In genomic region chr18:4453712-4454547, GRCh38 we compare ENCODE assay signal across 10 cellular contexts. TPM values are rescaled to one million over a fixed set of nuclear protein-coding genes. Genes with fewer than 3 reads are reported as not detected.
DNase-seq lines count a peak whose midpoint lies in the region; ATAC-seq and TF ChIP-seq lines count a peak whose summit lies in the region.
"Had no signal": no experiment of that assay in that cellular context is flagged by ENCODE, and none has a peak within 500 bp of the region (broad histone marks: within the 10 kb centered on the region; RNA-seq: fewer than 3 reads in every experiment).

No MANE protein-coding gene starts in this region.

- DNase-seq in GM23338 (ENCODE audit: low spot score) (peak; percentile 83), T1000 (lab: John Stamatoyannopoulos, UW) (peak; percentile 10), NAMALWA (ENCODE audit: low spot score) (no peak), erythroblast (lab: John Stamatoyannopoulos, UW) (no peak), NCI-H1436 treated with DMSO at 0.1 percent for 48 hours (lab: John Stamatoyannopoulos, UW) (no peak)

- H3K27ac Mint-ChIP-seq in GM23338: peak overlapping the region; percentile 77
- H3K27ac Mint-ChIP-seq: activated T-helper 2 cell treated with anti-CD3 and anti-CD28 coated beads, Interferon-gamma antibody, Interleukin-2, Interleukin-4, amounts not matched to agents 10 μg/mL and 5 μg/mL and 100 μg/mL, durations not matched to agents 14 hours and 24 hours and 36 hours; stimulated activated naive CD8-positive, alpha-beta T cell treated with anti-CD3 and anti-CD28 coated beads, Interleukin-15, Interleukin-2, amounts not matched to agents 100 ng/mL and 50 ng/mL, for 24 hours had no signal

- H3K4me2 ChIP-seq in GM23338: peak overlapping the region; percentile 93

- no peaks in the 10 kb centered on the region for H3K36me3 Mint-ChIP-seq in GM23338 (ENCODE audit: low read depth)

- TF ChIP-seq CTCF in GM23338 (conservative IDR thresholded peaks at IDR 0.05; ENCODE audit: low read depth in 2 of 2): peak; percentile 33 to 51

- H3K9me2 ChIP-seq in GM23338 (ENCODE audit: insufficient read depth): 0 out of 2 replicates have a peak, but pooled peaks cover 9% of the 10 kb centered on the region

- H3K9me3 ChIP-seq in iPS-20b (ENCODE audit: insufficient read depth, low read depth, low read length): no peaks in the 10 kb centered on the region
- H3K9me3 ChIP-seq in skeletal muscle tissue (ENCODE audit: control insufficient read depth in 3 of 3, low read length in 3 of 3): no peaks in the 10 kb centered on the region

- no peaks in the 10 kb centered on the region for H4K20me1 ChIP-seq in GM23338 (replicated peaks; ENCODE audit: insufficient read depth)

- peaks cover 16% of the 10 kb centered on the region for H3K27me3 Mint-ChIP-seq in GM23338 (ENCODE audit: insufficient read depth, low read depth, poor library complexity)

- H3K27ac ChIP-seq in GM23338 (ENCODE audit: low read depth) (no peak overlapping the region), iPS-20b (ENCODE audit: low read length) (no peak overlapping the region), skeletal muscle tissue (ENCODE audit: low read depth, low read length) (no peak overlapping the region)
- H3K27ac ChIP-seq: RWPE1 had no signal

- peaks cover 6% of the 10 kb centered on the region; the same call in 1 of the 2 replicates for H3F3A ChIP-seq in GM23338 (replicated peaks; ENCODE audit: low read depth)

- ATAC-seq in GM23338: peak; percentile 49

- peaks cover 44% of the 10 kb centered on the region for H3K4me1 Mint-ChIP-seq in GM23338

- H3K9ac ChIP-seq in iPS-20b (ENCODE audit: low read depth, low read length) (peak overlapping the region; percentile 82), skeletal muscle tissue (ENCODE audit: low read depth in 1 of 3, low read length in 3 of 3) (no peak overlapping the region)

- peak overlapping the region; percentile 89 for H3K4me3 Mint-ChIP-seq in GM23338
- H3K4me3 Mint-ChIP-seq: stimulated activated naive CD8-positive, alpha-beta T cell treated with anti-CD3 and anti-CD28 coated beads, Interleukin-15, Interleukin-2, amounts not matched to agents 100 ng/mL and 50 ng/mL, for 24 hours had no signal

- peaks cover 35% of the 10 kb centered on the region for H3K27me3 ChIP-seq in GM23338 (ENCODE audit: insufficient read depth)
- H3K27me3 ChIP-seq in iPS-20b (ENCODE audit: insufficient read depth, low read length): peaks cover 22% of the 10 kb centered on the region
- peaks cover 20 to 33% (median 20%) of the 10 kb centered on the region in 3 donors for H3K27me3 ChIP-seq in skeletal muscle tissue (ENCODE audit: control insufficient read depth in 3 of 3, insufficient read depth in 3 of 3, low read length in 3 of 3)

- H3K9me3 Mint-ChIP-seq in GM23338: no peaks in the 10 kb centered on the region
- H3K9me3 Mint-ChIP-seq: activated T-helper 2 cell treated with anti-CD3 and anti-CD28 coated beads, Interferon-gamma antibody, Interleukin-2, Interleukin-4, amounts not matched to agents 10 μg/mL and 5 μg/mL and 100 μg/mL, durations not matched to agents 14 hours and 24 hours and 36 hours had no signal

- H3K4me1 ChIP-seq in GM23338 (ENCODE audit: insufficient read depth) (peaks cover 56% of the 10 kb centered on the region), iPS-20b (ENCODE audit: insufficient read depth, low read length) (peaks cover 38% of the 10 kb centered on the region), skeletal muscle tissue (ENCODE audit: control insufficient read depth in 3 of 3, insufficient read depth in 3 of 3, low read length in 3 of 3) (peaks cover 4 to 10% (median 6%) of the 10 kb centered on the region in 3 donors)

- TF ChIP-seq POLR2A in erythroblast (IDR thresholded peaks at IDR 0.05; ENCODE audit: low read length): no peak

- peaks cover 37% of the 10 kb centered on the region for H3K79me2 ChIP-seq in GM23338 (replicated peaks; ENCODE audit: insufficient read depth)

- H3K4me3 ChIP-seq in GM23338: peak overlapping the region; percentile 92
- H3K4me3 ChIP-seq in iPS-20b (ENCODE audit: low read length): peak overlapping the region; percentile 95
- peak overlapping the region; percentile 12 to 54 (median 45) for H3K4me3 ChIP-seq in skeletal muscle tissue (ENCODE audit: low read length in 3 of 3)

- H3K36me3 ChIP-seq in GM23338 (ENCODE audit: insufficient read depth): no peaks in the 10 kb centered on the region
- H3K36me3 ChIP-seq in iPS-20b (ENCODE audit: insufficient read depth, low read depth, low read length): no peaks in the 10 kb centered on the region
- H3K36me3 ChIP-seq in skeletal muscle tissue (ENCODE audit: control insufficient read depth in 3 of 3, insufficient read depth in 3 of 3, low read length in 3 of 3): no peaks in the 10 kb centered on the region

- peak overlapping the region; percentile 64 for H2AFZ ChIP-seq in GM23338

TF ChIP-seq in GM23338, 12 proteins besides CTCF, POLR2A, EP300 and RAD21:
- TF ChIP-seq CREB1 (CRISPR knock-in tag; IDR thresholded peaks at IDR 0.05; ENCODE audit: low read depth) (no peak), ZNF462 (CRISPR knock-in tag; IDR thresholded peaks at IDR 0.05) (no peak), EZH2 (IDR thresholded peaks at IDR 0.05; ENCODE audit: low read depth, unreplicated experiment) (peak; percentile 27), EZH2phosphoT487 (IDR thresholded peaks at IDR 0.05; ENCODE audit: unreplicated experiment) (no peak), JUNB (IDR thresholded peaks at IDR 0.05; ENCODE audit: unreplicated experiment) (no peak)
TF ChIP-seq in GM23338: peak in this region for 1.

RNA-seq across cellular contexts. Expression of gene DLGAP1, which starts 1.2 kb away (rescaled TPM):
- 48.5 and 59.5 TPM in 2 replicates for total RNA-seq in GM23338 (2014; rRNA removed; shearing (Covaris generic))
- 13.6 and 17.0 TPM in 2 replicates for polyA plus RNA-seq in GM23338 (2016; fragmentation: Nextera tagmentation; extraction: Ambion mirVana)
- total RNA-seq in skeletal muscle tissue: 0.52 TPM
- total RNA-seq: activated T-helper 2 cell treated with anti-CD3 and anti-CD28 coated beads, Interferon-gamma antibody, Interleukin-2, Interleukin-4, amounts not matched to agents 10 μg/mL and 5 μg/mL and 100 μg/mL, durations not matched to agents 14 hours and 24 hours and 36 hours had no signal

Comparison
In these comparisons a context has a peak if more than half of its experiments do, and no peak if none do; other contexts are left out.
1. DNase-seq: peak in GM23338 (single experiment) and T1000 (single experiment); none in NAMALWA (single experiment), erythroblast (0 of 2) and NCI-H1436 treated with DMSO at 0.1 percent for 48 hours (single experiment).
2. H3K4me3 ChIP-seq: peak in every context shown above with its lines; median percentile 95 in iPS-20b; 92 in GM23338; 45 in skeletal muscle tissue.
3. RNA of gene DLGAP1, which starts 1.2 kb away (total RNA-seq): 48.5 to 59.5 TPM in GM23338; 0.52 TPM in skeletal muscle tissue (single experiment); every median in the first group is over 10 times any median in the second.